In genomic region chr4:140238353-140239041, GRCh38 we compare ENCODE assay signal across 8 cellular contexts.
A peak's percentile ranks its signal among the peaks of the same experiment; 100 is the strongest.
DNase-seq lines count a peak whose midpoint lies in the region; ATAC-seq and TF ChIP-seq lines count a peak whose summit lies in the region.

No MANE protein-coding gene starts in this region.

- intact Hi-C loops in left lung (cut with DNase I) (loop anchor here in 1 of 2 donors (5.0 kb wide), 1 partner anchor 76 kb away; no protein-coding TSS in a partner anchor), thyroid gland (cut with DNase I) (no loop called here)

- no peaks in the 10 kb centered on the region for H3K9me3 Mint-ChIP-seq in activated T-cell treated with anti-CD3 and anti-CD28 coated beads, Interleukin-2, amount 50 U/mL, for 24 hours

- H3K4me3 ChIP-seq in HAP-1 (no peak overlapping the region), left lung (no peak overlapping the region), thyroid gland (replicated peaks in 1 of 3) (no peak overlapping the region)

- no peaks in the 10 kb centered on the region for H3K36me3 ChIP-seq in HAP-1 (replicated peaks)
- H3K36me3 ChIP-seq in left lung = no peaks in the 10 kb centered on the region
- no peaks in the 10 kb centered on the region for H3K36me3 ChIP-seq in thyroid gland

- in situ Hi-C loops in HAP-1 (cut with MboI; ENCODE audit: low sequenced_read_pairs) = no loop called here

- no peaks in the 10 kb centered on the region for H3K36me3 Mint-ChIP-seq in activated T-cell treated with anti-CD3 and anti-CD28 coated beads, Interleukin-2, amount 50 U/mL, for 24 hours (ENCODE audit: low read depth)

- H3K4me3 Mint-ChIP-seq in activated T-cell treated with anti-CD3 and anti-CD28 coated beads, Interleukin-2, amount 50 U/mL, for 24 hours = no peak overlapping the region

- peak; percentile 89 for ATAC-seq in left lung

- no peaks in the 10 kb centered on the region for H3K9me3 ChIP-seq in HAP-1
- H3K9me3 ChIP-seq in left lung = no peaks in the 10 kb centered on the region
- H3K9me3 ChIP-seq in thyroid gland = no peaks in the 10 kb centered on the region

- H3K27me3 ChIP-seq in HAP-1 (ENCODE audit: low read depth) (no peaks in the 10 kb centered on the region), left lung (no peaks in the 10 kb centered on the region), thyroid gland (no peaks in the 10 kb centered on the region)

- peaks cover 26% of the 10 kb centered on the region for H3K4me1 ChIP-seq in HAP-1
- H3K4me1 ChIP-seq in left lung = peaks cover 23 to 42% of the 10 kb centered on the region in 2 donors
- peaks cover 30 to 40% of the 10 kb centered on the region in 2 donors for H3K4me1 ChIP-seq in thyroid gland

- peaks cover 2% of the 10 kb centered on the region for H3K27me3 Mint-ChIP-seq in activated T-cell treated with anti-CD3 and anti-CD28 coated beads, Interleukin-2, amount 50 U/mL, for 24 hours

- no peak overlapping the region for H3K27ac Mint-ChIP-seq in activated T-cell treated with anti-CD3 and anti-CD28 coated beads, Interleukin-2, amount 50 U/mL, for 24 hours

- DNase-seq in HAP-1 (ENCODE audit: low spot score in 2 of 2) (peak; percentile 75 to 88), NCI-H526 treated with DMSO at 0.1 percent for 48 hours (lab: John Stamatoyannopoulos, UW) (peak; percentile 55), cerebellar cortex (ENCODE audit: low spot score) (peak; percentile 94), left lung (peak; percentile 87 to 89), thyroid gland (peak; percentile 97 to 99), GM19238 (ENCODE audit: insufficient read length, low spot score) (no peak)
- DNase-seq in activated effector memory CD4-positive, alpha-beta T cell treated with anti-CD3 and anti-CD28 coated beads, Interleukin-2, amount 50 U/mL, for 16 hours = no peak
- DNase-seq in activated T-cell treated with anti-CD3 and anti-CD28 coated beads, Interleukin-2, amount 50 U/mL, for 24 hours = no peak

- H3K4me1 Mint-ChIP-seq in activated T-cell treated with anti-CD3 and anti-CD28 coated beads, Interleukin-2, amount 50 U/mL, for 24 hours (ENCODE audit: low read depth) = peaks cover 37% of the 10 kb centered on the region

- TF ChIP-seq CTCF in left lung (IDR thresholded peaks at IDR 0.05) (no peak), thyroid gland (IDR thresholded peaks at IDR 0.05) (no peak)

- peak in 1 of 2 donors; percentile 74 for TF ChIP-seq POLR2A in thyroid gland (IDR thresholded peaks at IDR 0.05)

- H3K27ac ChIP-seq in left lung (peak overlapping the region; percentile 78 to 83), thyroid gland (peak overlapping the region; percentile 87 to 98 (median 96))

- 30 to 31% methylated on average over 11 to 12 of the region's 13 CpGs for WGBS in thyroid gland, 2 donors

Comparison
In these comparisons a context has a peak if more than half of its experiments do, and no peak if none do; other contexts are left out.
1. DNase-seq: peak in HAP-1 (2 of 2), NCI-H526 treated with DMSO at 0.1 percent for 48 hours (single experiment), cerebellar cortex (single experiment), left lung (2 of 2) and thyroid gland (2 of 2); none in activated effector memory CD4-positive, alpha-beta T cell treated with anti-CD3 and anti-CD28 coated beads, Interleukin-2, amount 50 U/mL, for 16 hours (single experiment), GM19238 (single experiment) and activated T-cell treated with anti-CD3 and anti-CD28 coated beads, Interleukin-2, amount 50 U/mL, for 24 hours (single experiment).